In the genomic region with DNA sequence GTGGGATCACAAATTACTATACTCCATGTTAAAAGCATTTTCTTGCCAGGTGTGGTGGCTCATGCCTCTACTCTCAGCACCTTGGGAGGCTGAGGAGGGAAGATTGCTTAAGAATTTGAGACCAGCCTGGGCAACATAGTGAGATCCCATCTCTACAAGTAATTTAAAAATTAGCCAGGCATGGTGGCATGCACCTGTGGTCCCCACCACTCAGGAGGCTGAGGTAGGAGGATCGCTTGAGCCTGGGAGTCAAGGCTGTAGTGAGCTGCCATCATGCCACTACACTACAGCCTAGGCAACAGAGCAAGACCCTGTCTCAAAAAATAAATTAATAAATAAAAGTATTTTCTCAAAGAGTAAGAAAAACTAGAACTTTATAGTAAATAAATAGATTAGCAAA, we compare ENCODE assay signal across 2 cellular contexts.
TF ChIP-seq lines count a peak whose summit lies in the region.

No MANE protein-coding gene starts in this region.

TF ChIP-seq in HCT116, 20 proteins besides CTCF, POLR2A, EP300 and RAD21:
- TF ChIP-seq ZNF274 (IDR thresholded peaks at IDR 0.05; ENCODE audit: low read depth, low read length) (no peak), FOSL1 (IDR thresholded peaks at IDR 0.05; ENCODE audit: low read depth) (no peak), YY1 (IDR thresholded peaks at IDR 0.05; ENCODE audit: extremely low read depth, insufficient replicate concordance, low read depth, low read length) (no peak), CEBPB (IDR thresholded peaks at IDR 0.05; ENCODE audit: low read depth) (no peak), EZH2phosphoT487 (IDR thresholded peaks at IDR 0.05; ENCODE audit: borderline replicate concordance) (no peak), SP1 (IDR thresholded peaks at IDR 0.05; ENCODE audit: low read depth) (no peak), EGR1 (IDR thresholded peaks at IDR 0.05; ENCODE audit: low read depth) (no peak), POLR2AphosphoS5 (IDR thresholded peaks at IDR 0.05; ENCODE audit: low read depth, low read length) (no peak), EZH2 (IDR thresholded peaks at IDR 0.05) (no peak), ZFX (IDR thresholded peaks at IDR 0.05) (no peak), SIN3A (IDR thresholded peaks at IDR 0.05; ENCODE audit: low read depth) (no peak), TCF7L2 (IDR thresholded peaks at IDR 0.05; ENCODE audit: borderline replicate concordance, extremely low read depth, insufficient read depth, insufficient read length) (no peak), ELF1 (IDR thresholded peaks at IDR 0.05; ENCODE audit: borderline replicate concordance, low read depth) (no peak), CBX3 (IDR thresholded peaks at IDR 0.05; ENCODE audit: low read depth) (no peak)
- TF ChIP-seq, protein P1, sequence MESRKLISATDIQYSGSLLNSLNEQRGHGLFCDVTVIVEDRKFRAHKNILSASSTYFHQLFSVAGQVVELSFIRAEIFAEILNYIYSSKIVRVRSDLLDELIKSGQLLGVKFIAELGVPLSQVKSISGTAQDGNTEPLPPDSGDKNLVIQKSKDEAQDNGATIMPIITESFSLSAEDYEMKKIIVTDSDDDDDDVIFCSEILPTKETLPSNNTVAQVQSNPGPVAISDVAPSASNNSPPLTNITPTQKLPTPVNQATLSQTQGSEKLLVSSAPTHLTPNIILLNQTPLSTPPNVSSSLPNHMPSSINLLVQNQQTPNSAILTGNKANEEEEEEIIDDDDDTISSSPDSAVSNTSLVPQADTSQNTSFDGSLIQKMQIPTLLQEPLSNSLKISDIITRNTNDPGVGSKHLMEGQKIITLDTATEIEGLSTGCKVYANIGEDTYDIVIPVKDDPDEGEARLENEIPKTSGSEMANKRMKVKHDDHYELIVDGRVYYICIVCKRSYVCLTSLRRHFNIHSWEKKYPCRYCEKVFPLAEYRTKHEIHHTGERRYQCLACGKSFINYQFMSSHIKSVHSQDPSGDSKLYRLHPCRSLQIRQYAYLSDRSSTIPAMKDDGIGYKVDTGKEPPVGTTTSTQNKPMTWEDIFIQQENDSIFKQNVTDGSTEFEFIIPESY (IDR thresholded peaks at IDR 0.05; ENCODE audit: extremely low read depth, insufficient replicate concordance, low read length): no peak
- TF ChIP-seq, protein P2, sequence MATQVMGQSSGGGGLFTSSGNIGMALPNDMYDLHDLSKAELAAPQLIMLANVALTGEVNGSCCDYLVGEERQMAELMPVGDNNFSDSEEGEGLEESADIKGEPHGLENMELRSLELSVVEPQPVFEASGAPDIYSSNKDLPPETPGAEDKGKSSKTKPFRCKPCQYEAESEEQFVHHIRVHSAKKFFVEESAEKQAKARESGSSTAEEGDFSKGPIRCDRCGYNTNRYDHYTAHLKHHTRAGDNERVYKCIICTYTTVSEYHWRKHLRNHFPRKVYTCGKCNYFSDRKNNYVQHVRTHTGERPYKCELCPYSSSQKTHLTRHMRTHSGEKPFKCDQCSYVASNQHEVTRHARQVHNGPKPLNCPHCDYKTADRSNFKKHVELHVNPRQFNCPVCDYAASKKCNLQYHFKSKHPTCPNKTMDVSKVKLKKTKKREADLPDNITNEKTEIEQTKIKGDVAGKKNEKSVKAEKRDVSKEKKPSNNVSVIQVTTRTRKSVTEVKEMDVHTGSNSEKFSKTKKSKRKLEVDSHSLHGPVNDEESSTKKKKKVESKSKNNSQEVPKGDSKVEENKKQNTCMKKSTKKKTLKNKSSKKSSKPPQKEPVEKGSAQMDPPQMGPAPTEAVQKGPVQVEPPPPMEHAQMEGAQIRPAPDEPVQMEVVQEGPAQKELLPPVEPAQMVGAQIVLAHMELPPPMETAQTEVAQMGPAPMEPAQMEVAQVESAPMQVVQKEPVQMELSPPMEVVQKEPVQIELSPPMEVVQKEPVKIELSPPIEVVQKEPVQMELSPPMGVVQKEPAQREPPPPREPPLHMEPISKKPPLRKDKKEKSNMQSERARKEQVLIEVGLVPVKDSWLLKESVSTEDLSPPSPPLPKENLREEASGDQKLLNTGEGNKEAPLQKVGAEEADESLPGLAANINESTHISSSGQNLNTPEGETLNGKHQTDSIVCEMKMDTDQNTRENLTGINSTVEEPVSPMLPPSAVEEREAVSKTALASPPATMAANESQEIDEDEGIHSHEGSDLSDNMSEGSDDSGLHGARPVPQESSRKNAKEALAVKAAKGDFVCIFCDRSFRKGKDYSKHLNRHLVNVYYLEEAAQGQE (IDR thresholded peaks at IDR 0.05; ENCODE audit: low read depth): no peak
- TF ChIP-seq, protein P3, sequence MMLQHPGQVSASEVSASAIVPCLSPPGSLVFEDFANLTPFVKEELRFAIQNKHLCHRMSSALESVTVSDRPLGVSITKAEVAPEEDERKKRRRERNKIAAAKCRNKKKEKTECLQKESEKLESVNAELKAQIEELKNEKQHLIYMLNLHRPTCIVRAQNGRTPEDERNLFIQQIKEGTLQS (IDR thresholded peaks at IDR 0.05): no peak

TF ChIP-seq in H1, 55 proteins besides CTCF, POLR2A, EP300 and RAD21:
- no peak for TF ChIP-seq CHD2 (IDR thresholded peaks at IDR 0.05; ENCODE audit: low read length)
- no peak for TF ChIP-seq EGR1 (IDR thresholded peaks at IDR 0.05; ENCODE audit: borderline replicate concordance, low read depth, low read length)
- no peak for TF ChIP-seq TEAD4 (IDR thresholded peaks at IDR 0.05; ENCODE audit: low read depth, low read length)
- no peak for TF ChIP-seq SUZ12 (IDR thresholded peaks at IDR 0.05; ENCODE audit: low read length)
- no peak for TF ChIP-seq HDAC6 (IDR thresholded peaks at IDR 0.05; ENCODE audit: low read depth, low read length)
- no peak for TF ChIP-seq TBP (IDR thresholded peaks at IDR 0.05; ENCODE audit: low read depth, low read length)
- TF ChIP-seq TAF7 (optimal IDR thresholded peaks at IDR 0.05; ENCODE audit: borderline replicate concordance, low read depth, low read length): no peak
TF ChIP-seq in H1: peak in this region for 0.
